ENCODE assay signal across 8 cellular contexts in genomic region chr5:65481635-65482271, GRCh38. TPM values are rescaled to one million over a fixed set of nuclear protein-coding genes. Genes with fewer than 3 reads are reported as not detected.
DNase-seq lines count a peak whose midpoint lies in the region; ATAC-seq, FAIRE-seq and TF ChIP-seq lines count a peak whose summit lies in the region.

Gene ADAMTS6, minus strand, starts transcription at chr5:65481920. Its CDS starts 8,247 bp downstream, at chr5:65473673.

- H3K4me3 Mint-ChIP-seq in chondrocyte (ENCODE audit: unreplicated experiment): no peak within 1 kb of the TSS

- H3K4me1 ChIP-seq in kidney (ENCODE audit: control insufficient read depth in 1 of 2, insufficient read depth in 1 of 2, low read depth in 1 of 2, low read length in 2 of 2): peaks cover 0 to 4% of the 10 kb centered on the region in 2 donors

- intact Hi-C loops in kidney (cut with DNase I): loop anchor here (10.0 kb wide), 1 partner anchor 527 kb away; no protein-coding TSS in a partner anchor

- H3K36me3 Mint-ChIP-seq in chondrocyte (ENCODE audit: low read depth): no peaks in the 10 kb centered on the region

- peak within 1 kb of the TSS; percentile 64 to 74 for H3K9ac ChIP-seq in kidney (ENCODE audit: low read length in 2 of 2)

- no peak for FAIRE-seq in kidney (lab: Jason Lieb, UNC)

- H3K9me3 Mint-ChIP-seq in chondrocyte (ENCODE audit: low read depth): no peaks in the 10 kb centered on the region

- H3K4me3 ChIP-seq in kidney (ENCODE audit: low read length in 2 of 2): peak within 1 kb of the TSS; percentile 84

- no peaks in the 10 kb centered on the region for H3K27me3 Mint-ChIP-seq in chondrocyte (ENCODE audit: low read depth)

- H3K27ac ChIP-seq in kidney (ENCODE audit: low read depth in 2 of 2, low read length in 2 of 2): peak within 1 kb of the TSS; percentile 58 to 68

- DNase-seq in SIG-M5 treated with dmso at 0.1 percent for 504 hours (lab: John Stamatoyannopoulos, UW; ENCODE audit: unreplicated experiment): peak; percentile 69
- DNase-seq in SIG-M5 (lab: John Stamatoyannopoulos, UW): no peak
- DNase-seq in NCI-H2196 treated with DMSO at 0.1 percent for 48 hours (lab: John Stamatoyannopoulos, UW; ENCODE audit: unreplicated experiment): peak; percentile 27
- peak; percentile 66 for DNase-seq in activated CD4-positive, alpha-beta T cell treated with anti-CD3 and anti-CD28 coated beads for 1 hour
- peak; percentile 90 for DNase-seq in chondrocyte (ENCODE audit: low spot score)
- DNase-seq in kidney: peak; percentile 94
- peak; percentile 42 to 59 for DNase-seq in stimulated activated CD4-positive, alpha-beta T cell treated with anti-CD3 and anti-CD28 coated beads, Interleukin-15, amount 100 ng/mL, for 1 hour (ENCODE audit: low read depth in 1 of 2, low spot score in 1 of 2)

- TF ChIP-seq CTCF in chondrocyte (IDR thresholded peaks at IDR 0.05) (no peak), kidney (IDR thresholded peaks at IDR 0.05; ENCODE audit: borderline replicate concordance, extremely low read depth, insufficient read depth) (no peak)

- ATAC-seq in HG02981 (IDR thresholded peaks at IDR 0.05; ENCODE audit: unreplicated experiment): peak; percentile 82

- no peak within 1 kb of the TSS for H3K27ac Mint-ChIP-seq in chondrocyte (ENCODE audit: unreplicated experiment)

- peaks cover 12% of the 10 kb centered on the region for H3K4me1 Mint-ChIP-seq in chondrocyte (ENCODE audit: low read depth)

- H3K9me3 ChIP-seq in kidney (ENCODE audit: control insufficient read depth in 1 of 2, low read length in 2 of 2): no peaks in the 10 kb centered on the region

- no peaks in the 10 kb centered on the region for H3K36me3 ChIP-seq in kidney (ENCODE audit: control insufficient read depth in 1 of 2, insufficient read depth in 2 of 2, low read length in 2 of 2)

RNA-seq across cellular contexts. Expression of gene ADAMTS6, which starts in this region (rescaled TPM):
- total RNA-seq in chondrocyte (20.0 to 30.1 TPM (median 21.5 TPM) in 3 replicates), kidney (6.7 TPM)
- polyA plus RNA-seq in kidney (ENCODE audit: insufficient read depth, low read depth, low replicate concordance): 0.32 TPM
